Comparison of ENCODE assay signal across 21 cellular contexts in the genomic region with DNA sequence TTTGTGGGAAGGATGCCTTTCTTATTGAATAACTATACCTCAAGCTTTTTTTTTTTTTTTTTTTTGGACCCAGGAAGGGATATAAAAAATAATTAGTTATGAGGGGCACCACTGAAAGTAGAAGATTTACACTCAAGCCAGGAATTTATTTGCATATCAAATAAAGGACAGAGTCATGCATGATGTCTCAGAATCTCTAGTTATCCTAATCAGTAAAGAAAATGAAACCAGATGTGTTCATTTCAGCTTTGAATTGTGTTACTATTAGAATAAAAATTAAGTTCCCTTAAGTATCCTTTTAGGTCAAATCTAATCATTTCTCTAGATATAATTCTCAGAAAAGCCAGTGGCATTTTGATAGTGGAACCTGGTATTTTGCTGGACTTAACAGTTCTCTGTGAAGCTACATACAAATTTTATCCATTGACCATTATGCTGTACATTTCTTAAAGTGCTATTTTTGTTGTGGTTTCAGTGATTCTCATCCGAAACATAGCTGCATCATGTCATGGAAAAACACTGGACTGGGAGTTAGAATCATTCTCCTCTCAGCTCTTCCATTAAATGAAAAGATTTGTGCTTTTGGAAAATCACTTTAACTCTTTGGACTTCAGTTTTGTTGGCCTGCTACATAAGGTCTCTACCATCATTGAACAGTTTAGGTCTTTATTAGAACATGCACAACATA.
"Had no signal": no experiment of that assay in that cellular context is flagged by ENCODE, and none has a peak within 500 bp of the region (broad histone marks: within the 10 kb centered on the region; RNA-seq: fewer than 3 reads in every experiment).

No MANE protein-coding gene starts in this region.

- H3K27ac Mint-ChIP-seq: activated T-cell treated with anti-CD3 and anti-CD28 coated beads, Interleukin-2, amount 50 U/mL, for 24 hours; immature natural killer cell; nephron progenitor cell; progenitor cell of endocrine pancreas; T-cell had no signal

- H3K36me3 ChIP-seq: adrenal gland, heart left ventricle, right atrium auricular region, tibial nerve had no signal

- H3K27me3 Mint-ChIP-seq: T-cell had no signal

- H3K4me3 ChIP-seq: adrenal gland, coronary artery, heart left ventricle, right atrium auricular region, tibial nerve had no signal

- DNase-seq: activated CD4-positive, alpha-beta T cell treated with anti-CD3 and anti-CD28 coated beads, Interleukin-2, amount 50 U/mL, for 48 hours; activated naive CD4-positive, alpha-beta T cell treated with anti-CD3 and anti-CD28 coated beads, Interleukin-2, amount 50 U/mL, for 16 hours; activated T-cell treated with anti-CD3 and anti-CD28 coated beads, Interleukin-2, amount 50 U/mL, for 24 hours; adrenal gland; caudate nucleus; effector CD8-positive, alpha-beta T cell; foreskin melanocyte; heart left ventricle; immature natural killer cell; nephron progenitor cell; occipital lobe; stimulated activated CD4-positive, alpha-beta T cell treated with anti-CD3 and anti-CD28 coated beads, Interleukin-15, amount 100 ng/mL, for 24 hours; stimulated activated CD4-positive, alpha-beta T cell treated with anti-CD3 and anti-CD28 coated beads, Interleukin-4, amount 100 ng/mL, for 1 hour; stimulated activated naive CD4-positive, alpha-beta T cell; T-cell; T-helper 9 cell had no signal

- H3K9me3 Mint-ChIP-seq: activated T-cell treated with anti-CD3 and anti-CD28 coated beads, Interleukin-2, amount 50 U/mL, for 24 hours; immature natural killer cell; nephron progenitor cell; T-cell had no signal

- H3K9me3 ChIP-seq: adrenal gland, heart left ventricle, right atrium auricular region, tibial nerve had no signal

- H3K27me3 ChIP-seq: adrenal gland, heart left ventricle, right atrium auricular region, tibial nerve had no signal

- H3K27ac ChIP-seq: adrenal gland, coronary artery, heart left ventricle, right atrium auricular region, VCaP had no signal

- H3K4me1 Mint-ChIP-seq: immature natural killer cell had no signal

- H3K4me3 Mint-ChIP-seq: activated T-cell treated with anti-CD3 and anti-CD28 coated beads, Interleukin-2, amount 50 U/mL, for 24 hours; immature natural killer cell; nephron progenitor cell; T-cell had no signal

- H3K36me3 Mint-ChIP-seq: T-cell had no signal

- ATAC-seq: heart left ventricle, T-cell had no signal

- H3K4me1 ChIP-seq: adrenal gland, right atrium auricular region had no signal
